18 cellular contexts compared by ENCODE assay signal in the genomic region with DNA sequence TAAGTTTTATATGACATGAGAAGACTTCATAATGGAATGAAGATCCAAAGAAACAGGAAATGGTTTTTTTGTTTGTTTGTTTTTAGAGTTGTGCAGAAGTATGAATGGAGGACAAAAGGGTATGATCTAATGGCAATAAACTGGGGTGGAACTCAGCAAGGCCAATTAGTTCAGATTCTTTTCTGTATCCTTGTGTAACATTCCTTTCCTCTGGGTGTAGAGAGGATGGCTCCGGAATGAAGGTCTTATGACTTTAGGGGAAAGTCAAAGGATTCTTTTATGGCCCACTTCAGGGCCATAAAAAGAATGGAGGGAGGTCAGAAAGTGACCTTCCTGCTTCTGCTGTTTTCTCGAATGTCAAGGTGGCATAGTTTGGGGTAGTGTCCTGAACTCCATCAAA.
"Had no signal": no experiment of that assay in that cellular context is flagged by ENCODE, and none has a peak within 500 bp of the region (broad histone marks: within the 10 kb centered on the region; RNA-seq: fewer than 3 reads in every experiment).

No MANE protein-coding gene starts in this region.

- H3K9me3 ChIP-seq: esophagus muscularis mucosa, gastrocnemius medialis, right lobe of liver, transverse colon had no signal

- H3K4me3 ChIP-seq: breast epithelium, esophagus muscularis mucosa, gastrocnemius medialis, right lobe of liver, transverse colon had no signal

- H3K4me3 Mint-ChIP-seq: activated CD4-positive, alpha-beta memory T cell treated with anti-CD3 and anti-CD28 coated beads for 36 hours; activated naive CD8-positive, alpha-beta T cell treated with anti-CD3 and anti-CD28 coated beads, Interleukin-2, amount 10 ng/mL, durations not matched to agents 7 days and 5 days; natural killer cell had no signal

- H3K27ac Mint-ChIP-seq: activated CD4-positive, alpha-beta memory T cell treated with anti-CD3 and anti-CD28 coated beads for 36 hours; activated naive CD8-positive, alpha-beta T cell treated with anti-CD3 and anti-CD28 coated beads, Interleukin-2, amount 10 ng/mL, durations not matched to agents 7 days and 5 days; natural killer cell had no signal

- H3K27ac ChIP-seq: breast epithelium, esophagus muscularis mucosa, gastrocnemius medialis, right lobe of liver, VCaP had no signal

- H3K4me1 Mint-ChIP-seq: activated naive CD8-positive, alpha-beta T cell treated with anti-CD3 and anti-CD28 coated beads, Interleukin-2, amount 10 ng/mL, durations not matched to agents 7 days and 5 days; natural killer cell had no signal

- ATAC-seq: gastrocnemius medialis, natural killer cell, right lobe of liver had no signal

- H3K4me1 ChIP-seq: breast epithelium, esophagus muscularis mucosa, gastrocnemius medialis, right lobe of liver had no signal

- H3K27me3 ChIP-seq: breast epithelium, esophagus muscularis mucosa, gastrocnemius medialis, right lobe of liver, transverse colon had no signal

- DNase-seq: activated CD4-positive, alpha-beta memory T cell treated with anti-CD3 and anti-CD28 coated beads for 36 hours; activated gamma-delta T cell treated with Interleukin-2 at 50 U/mL for 16 hours; activated naive CD8-positive, alpha-beta T cell treated with anti-CD3 and anti-CD28 coated beads, Interleukin-2, amount 10 ng/mL, durations not matched to agents 7 days and 5 days; activated T-cell treated with anti-CD3 and anti-CD28 coated beads, Interleukin-2, amount 50 U/mL, for 48 hours; anterior cingulate cortex; gastrocnemius medialis; hippocampal formation; kidney glomerular epithelial cell; natural killer cell; nucleus accumbens; right lobe of liver; stimulated activated CD4-positive, alpha-beta T cell treated with anti-CD3 and anti-CD28 coated beads, Interleukin-2, amount 100 ng/mL, for 24 hours; stimulated activated naive CD4-positive, alpha-beta T cell; substantia nigra; transverse colon had no signal

- H3K36me3 Mint-ChIP-seq: activated naive CD8-positive, alpha-beta T cell treated with anti-CD3 and anti-CD28 coated beads, Interleukin-2, amount 10 ng/mL, durations not matched to agents 7 days and 5 days; natural killer cell had no signal

- H3K27me3 Mint-ChIP-seq: activated CD4-positive, alpha-beta memory T cell treated with anti-CD3 and anti-CD28 coated beads for 36 hours; activated naive CD8-positive, alpha-beta T cell treated with anti-CD3 and anti-CD28 coated beads, Interleukin-2, amount 10 ng/mL, durations not matched to agents 7 days and 5 days had no signal

- H3K36me3 ChIP-seq: breast epithelium, right lobe of liver, transverse colon had no signal
